Comparison of ENCODE assay signal across 17 cellular contexts in the genomic region with DNA sequence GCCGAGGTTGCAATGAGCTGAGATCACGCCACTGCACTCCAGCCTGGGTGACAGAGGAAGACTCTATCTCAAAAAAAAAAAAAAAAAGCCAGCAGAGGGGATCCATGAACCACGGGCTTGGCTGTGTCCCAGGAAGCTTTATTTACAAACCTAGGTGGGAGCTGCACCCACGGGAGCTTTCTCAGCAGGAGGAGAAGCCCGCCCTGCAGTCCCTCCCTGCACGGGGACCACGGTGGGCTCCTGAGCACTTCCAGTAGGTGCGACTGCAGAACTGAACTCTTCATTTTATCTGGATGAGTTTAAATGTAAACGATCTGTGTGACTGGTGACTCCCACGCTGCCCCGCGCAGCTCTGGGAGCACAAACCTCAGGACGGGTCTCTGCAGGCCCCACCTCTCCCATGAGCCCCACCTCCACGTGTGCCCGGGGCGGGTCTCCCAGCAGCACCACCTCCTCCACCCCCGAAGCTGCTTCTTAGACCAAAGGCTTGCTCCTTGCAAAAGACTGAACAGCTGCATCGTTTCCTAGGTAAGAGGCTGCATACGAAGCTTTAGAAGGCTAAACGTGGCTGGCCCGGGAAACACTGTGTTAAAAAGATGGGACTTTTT.
DNase-seq lines count a peak whose midpoint lies in the region; ATAC-seq and TF ChIP-seq lines count a peak whose summit lies in the region.
"Had no signal": no experiment of that assay in that cellular context is flagged by ENCODE, and none has a peak within 500 bp of the region (broad histone marks: within the 10 kb centered on the region; RNA-seq: fewer than 3 reads in every experiment).

No MANE protein-coding gene starts in this region.

- peaks cover 12% of the 10 kb centered on the region for H3K27me3 ChIP-seq in RWPE2 (ENCODE audit: insufficient read depth, poor library complexity, severe bottlenecking)
- H3K27me3 ChIP-seq: right lobe of liver had no signal

- no peak overlapping the region for H3K4me3 Mint-ChIP-seq in activated CD8-positive, alpha-beta T cell treated with anti-CD3 and anti-CD28 coated beads, Interleukin-2, amount 10 ng/mL, durations not matched to agents 7 days and 5 days
- H3K4me3 Mint-ChIP-seq: activated naive CD4-positive, alpha-beta T cell treated with anti-CD3 and anti-CD28 coated beads for 36 hours; dendritic cell treated with granulocyte-macrophage colony-stimulating factor and Interleukin-4, amounts not matched to agents 40 ng/mL and 50 ng/mL, for 4 days had no signal

- ATAC-seq in RWPE2 (ENCODE audit: low read depth) = peak; percentile 62
- ATAC-seq in activated CD8-positive, alpha-beta T cell treated with anti-CD3 and anti-CD28 coated beads, Interleukin-2, amount 10 ng/mL, durations not matched to agents 7 days and 5 days = no peak
- no peak for ATAC-seq in HG03378 (IDR thresholded peaks at IDR 0.05; ENCODE audit: unreplicated experiment)
- ATAC-seq: esophagus mucosa had no signal

- CTCF ChIA-PET in activated CD8-positive, alpha-beta T cell treated with anti-CD3 and anti-CD28 coated beads, Interleukin-2, amount 10 ng/mL, durations not matched to agents 7 days and 5 days (lab: Charles Lee) = interaction anchor here (1.0 to 2.6 kb wide), 4 partner anchors 163 to 968 kb away, joined by 3 to 12 read pairs (median 4); no protein-coding TSS in a partner anchor

- TF ChIP-seq CTCF in GM13977 (IDR thresholded peaks at IDR 0.05; ENCODE audit: extremely low read depth, insufficient read depth, missing control alignments) = no peak
- no peak for TF ChIP-seq CTCF in RWPE2 (IDR thresholded peaks at IDR 0.05; ENCODE audit: poor library complexity, severe bottlenecking)

- no peaks in the 10 kb centered on the region for H3K4me1 ChIP-seq in RWPE2 (ENCODE audit: insufficient read depth, poor library complexity, severe bottlenecking)
- H3K4me1 ChIP-seq: A549, right lobe of liver had no signal

- H3K36me3 ChIP-seq in RWPE2 (ENCODE audit: low read depth) = no peaks in the 10 kb centered on the region
- H3K36me3 ChIP-seq: right lobe of liver, WERI-Rb-1 had no signal

- no peaks in the 10 kb centered on the region for H3K4me1 Mint-ChIP-seq in activated CD8-positive, alpha-beta T cell treated with anti-CD3 and anti-CD28 coated beads, Interleukin-2, amount 10 ng/mL, durations not matched to agents 7 days and 5 days (ENCODE audit: low read depth)

- H3K9me3 ChIP-seq in RWPE2 (ENCODE audit: severe bottlenecking) = no peaks in the 10 kb centered on the region
- H3K9me3 ChIP-seq: right lobe of liver had no signal

- H3K27me3 Mint-ChIP-seq in activated CD8-positive, alpha-beta T cell treated with anti-CD3 and anti-CD28 coated beads, Interleukin-2, amount 10 ng/mL, durations not matched to agents 7 days and 5 days (ENCODE audit: low read depth) = peaks cover 3% of the 10 kb centered on the region

- in situ Hi-C loops in GM13977 (cut with MboI; ENCODE audit: low pct_unique_long_range_greater_than_20kb, low sequenced_read_pairs, unreplicated experiment) = no loop called here

- DNase-seq in NCI-H345 (lab: John Stamatoyannopoulos, UW) (peak; percentile 27), NCI-H345 treated with DMSO at 0.1 percent for 48 hours (lab: John Stamatoyannopoulos, UW; ENCODE audit: unreplicated experiment) (no peak), GM13977 (ENCODE audit: low spot score) (peak; percentile 14), RWPE2 (ENCODE audit: low spot score) (no peak), islet precursor cell (peak; percentile 51), OCI-M2 (lab: John Stamatoyannopoulos, UW; ENCODE audit: unreplicated experiment) (no peak)
- no peak for DNase-seq in activated CD8-positive, alpha-beta T cell treated with anti-CD3 and anti-CD28 coated beads, Interleukin-2, amount 10 ng/mL, durations not matched to agents 7 days and 5 days
- DNase-seq: NCI-H2029 treated with DMSO at 0.1 percent for 48 hours, T-helper 1 cell had no signal

- H3K27ac ChIP-seq in RWPE2 (ENCODE audit: poor library complexity, severe bottlenecking) = no peak overlapping the region
- H3K27ac ChIP-seq: A549, C4-2B, right lobe of liver, WERI-Rb-1 had no signal

- no peak overlapping the region for H3K27ac Mint-ChIP-seq in activated CD8-positive, alpha-beta T cell treated with anti-CD3 and anti-CD28 coated beads, Interleukin-2, amount 10 ng/mL, durations not matched to agents 7 days and 5 days
- H3K27ac Mint-ChIP-seq: activated naive CD4-positive, alpha-beta T cell treated with anti-CD3 and anti-CD28 coated beads for 36 hours; dendritic cell treated with granulocyte-macrophage colony-stimulating factor and Interleukin-4, amounts not matched to agents 40 ng/mL and 50 ng/mL, for 4 days had no signal

- H3K4me3 ChIP-seq in RWPE2 (ENCODE audit: severe bottlenecking) = no peak overlapping the region
- H3K4me3 ChIP-seq: A549, right lobe of liver had no signal

- H3K36me3 Mint-ChIP-seq in activated CD8-positive, alpha-beta T cell treated with anti-CD3 and anti-CD28 coated beads, Interleukin-2, amount 10 ng/mL, durations not matched to agents 7 days and 5 days (ENCODE audit: low read depth) = no peaks in the 10 kb centered on the region

- POLR2A ChIA-PET in activated CD8-positive, alpha-beta T cell treated with anti-CD3 and anti-CD28 coated beads, Interleukin-2, amount 10 ng/mL, durations not matched to agents 7 days and 5 days (lab: Charles Lee) = no interaction called here

- H3K9me3 Mint-ChIP-seq in activated CD8-positive, alpha-beta T cell treated with anti-CD3 and anti-CD28 coated beads, Interleukin-2, amount 10 ng/mL, durations not matched to agents 7 days and 5 days (ENCODE audit: insufficient read depth) = peaks cover 7% of the 10 kb centered on the region

Comparison
In these comparisons a context has a peak if more than half of its experiments do, and no peak if none do; other contexts are left out.
1. DNase-seq: peak in NCI-H345 (single experiment), GM13977 (single experiment) and islet precursor cell (single experiment); none in NCI-H345 treated with DMSO at 0.1 percent for 48 hours (single experiment), RWPE2 (single experiment), activated CD8-positive, alpha-beta T cell treated with anti-CD3 and anti-CD28 coated beads, Interleukin-2, amount 10 ng/mL, durations not matched to agents 7 days and 5 days (single experiment) and OCI-M2 (single experiment).